In the genomic region with DNA sequence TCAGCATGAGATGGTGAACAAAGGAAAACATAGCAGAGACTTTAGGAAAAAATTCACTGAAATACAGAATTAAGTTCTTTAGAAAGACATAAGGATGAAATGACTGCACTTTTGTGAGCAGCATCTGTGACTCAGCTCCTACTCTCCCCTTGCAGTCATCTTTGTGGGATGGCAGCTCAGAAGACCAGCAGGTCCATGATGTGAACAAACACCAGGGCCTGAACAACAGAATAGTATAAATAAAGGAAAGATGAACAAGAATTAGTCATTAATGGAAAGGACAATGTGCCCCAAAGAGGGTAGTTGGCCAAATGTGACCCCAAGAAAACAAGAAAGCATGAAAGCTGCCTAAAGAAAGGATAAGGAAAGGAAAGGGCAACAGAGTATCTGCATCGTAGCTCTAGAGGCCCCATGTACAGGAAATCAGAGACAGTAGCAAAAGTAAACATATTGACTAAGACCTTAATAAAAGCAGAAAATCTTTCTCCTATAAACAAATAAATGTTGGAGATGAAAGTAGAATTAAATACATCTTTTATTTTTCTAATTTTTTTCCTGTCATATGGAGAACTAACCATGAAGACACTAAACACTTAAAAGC, we compare ENCODE assay signal across 14 cellular contexts.
DNase-seq lines count a peak whose midpoint lies in the region; TF ChIP-seq lines count a peak whose summit lies in the region.
"Had no signal": no experiment of that assay in that cellular context is flagged by ENCODE, and none has a peak within 500 bp of the region (broad histone marks: within the 10 kb centered on the region; RNA-seq: fewer than 3 reads in every experiment).

No MANE protein-coding gene starts in this region.

- no peaks in the 10 kb centered on the region for H3K27me3 ChIP-seq in MG63
- H3K27me3 ChIP-seq in mesenchymal stem cell (ENCODE audit: control insufficient read depth in 1 of 2, insufficient read depth in 1 of 2, low read length in 2 of 2), result no peaks in the 10 kb centered on the region
- H3K27me3 ChIP-seq: SJCRH30, suprapubic skin had no signal

- no peak overlapping the region for H2BK12ac ChIP-seq in mesenchymal stem cell (ENCODE audit: low read length in 2 of 2)

- DNase-seq in activated naive CD4-positive, alpha-beta T cell treated with anti-CD3 and anti-CD28 coated beads for 36 hours, result peak; percentile 38
- DNase-seq in activated naive CD4-positive, alpha-beta T cell treated with anti-CD3 and anti-CD28 coated beads, Interleukin-2, amount 10 ng/mL, durations not matched to agents 7 days and 5 days, result no peak
- peak; percentile 23 for DNase-seq in MG63
- DNase-seq in astrocyte of the spinal cord (ENCODE audit: low read depth, low spot score), result peak; percentile 36
- peak; percentile 55 for DNase-seq in mesenchymal stem cell
- no peak for DNase-seq in NCI-H146 treated with DMSO at 0.1 percent for 48 hours (lab: John Stamatoyannopoulos, UW; ENCODE audit: unreplicated experiment)
- DNase-seq in stimulated activated CD8-positive, alpha-beta memory T cell treated with anti-CD3 and anti-CD28 coated beads, Interleukin-4, amount 100 ng/mL, for 48 hours, result no peak
- no peak for DNase-seq in NCI-H526 treated with DMSO at 0.1 percent for 48 hours (lab: John Stamatoyannopoulos, UW)
- DNase-seq: activated CD8-positive, alpha-beta memory T cell treated with anti-CD3 and anti-CD28 coated beads, Interleukin-2, amount 50 U/mL, for 48 hours; effector CD4-positive, alpha-beta T cell; NCI-H1092 treated with DMSO at 0.1 percent for 48 hours; SJCRH30; small intestine had no signal

- H2BK120ac ChIP-seq in mesenchymal stem cell (ENCODE audit: low read depth, low read length), result no peak overlapping the region

- H3K4me2 ChIP-seq in mesenchymal stem cell (ENCODE audit: low read length, poor library complexity, severe bottlenecking), result no peak overlapping the region

- H3K9me3 Mint-ChIP-seq in activated naive CD4-positive, alpha-beta T cell treated with anti-CD3 and anti-CD28 coated beads for 36 hours, result no peaks in the 10 kb centered on the region
- peaks cover 2% of the 10 kb centered on the region for H3K9me3 Mint-ChIP-seq in activated naive CD4-positive, alpha-beta T cell treated with anti-CD3 and anti-CD28 coated beads, Interleukin-2, amount 10 ng/mL, durations not matched to agents 7 days and 5 days

- H3K23ac ChIP-seq in mesenchymal stem cell (ENCODE audit: low read length in 2 of 2), result no peak overlapping the region

- H2BK15ac ChIP-seq in mesenchymal stem cell (ENCODE audit: low read depth, poor library complexity, severe bottlenecking), result no peak overlapping the region

- intact Hi-C loops in activated naive CD4-positive, alpha-beta T cell treated with anti-CD3 and anti-CD28 coated beads for 36 hours (cut with micrococcal nuclease), result loop anchor here (2.0 kb wide), 1 partner anchor 129 kb away; no protein-coding TSS in a partner anchor

- H2AFZ ChIP-seq in mesenchymal stem cell (ENCODE audit: low read depth, low read length), result no peak overlapping the region

- H3K4me1 Mint-ChIP-seq in activated naive CD4-positive, alpha-beta T cell treated with anti-CD3 and anti-CD28 coated beads for 36 hours (ENCODE audit: low read depth), result peaks cover 43% of the 10 kb centered on the region
- H3K4me1 Mint-ChIP-seq in activated naive CD4-positive, alpha-beta T cell treated with anti-CD3 and anti-CD28 coated beads, Interleukin-2, amount 10 ng/mL, durations not matched to agents 7 days and 5 days, result peaks cover 9% of the 10 kb centered on the region

- in situ Hi-C loops in astrocyte of the spinal cord (cut with HindIII; ENCODE audit: low sequenced_read_pairs), result no loop called here

- no peak overlapping the region for H3K4ac ChIP-seq in mesenchymal stem cell (ENCODE audit: low read depth in 1 of 2, low read length in 2 of 2)

- no peaks in the 10 kb centered on the region for H3K27me3 Mint-ChIP-seq in activated naive CD4-positive, alpha-beta T cell treated with anti-CD3 and anti-CD28 coated beads for 36 hours (ENCODE audit: low read depth)
- H3K27me3 Mint-ChIP-seq in activated naive CD4-positive, alpha-beta T cell treated with anti-CD3 and anti-CD28 coated beads, Interleukin-2, amount 10 ng/mL, durations not matched to agents 7 days and 5 days, result no peaks in the 10 kb centered on the region

- H3K36me3 Mint-ChIP-seq in activated naive CD4-positive, alpha-beta T cell treated with anti-CD3 and anti-CD28 coated beads for 36 hours (ENCODE audit: low read depth), result peaks cover 6% of the 10 kb centered on the region
- H3K36me3 Mint-ChIP-seq in activated naive CD4-positive, alpha-beta T cell treated with anti-CD3 and anti-CD28 coated beads, Interleukin-2, amount 10 ng/mL, durations not matched to agents 7 days and 5 days, result no peaks in the 10 kb centered on the region

- H4K91ac ChIP-seq in mesenchymal stem cell (ENCODE audit: low read length), result no peak overlapping the region

- WGBS in mesenchymal stem cell, result no CpG with 5 or more reads among the region's 1 CpG

- H3K36me3 ChIP-seq in MG63 (no peaks in the 10 kb centered on the region), mesenchymal stem cell (ENCODE audit: control insufficient read depth in 1 of 2, insufficient read depth in 2 of 2, low read depth in 1 of 2, low read length in 2 of 2) (no peaks in the 10 kb centered on the region)
- H3K36me3 ChIP-seq: SJCRH30, suprapubic skin had no signal

- H3K14ac ChIP-seq in mesenchymal stem cell (ENCODE audit: low read length in 2 of 2), result no peak overlapping the region

- CTCF ChIA-PET in activated naive CD4-positive, alpha-beta T cell treated with anti-CD3 and anti-CD28 coated beads for 36 hours (lab: Charles Lee), result interaction anchor here (1.0 kb wide), 1 partner anchor 17 kb away, joined by 3 read pairs; no protein-coding TSS in a partner anchor
- CTCF ChIA-PET in activated naive CD4-positive, alpha-beta T cell treated with anti-CD3 and anti-CD28 coated beads, Interleukin-2, amount 10 ng/mL, durations not matched to agents 7 days and 5 days (lab: Charles Lee), result no interaction called here

- H3K27ac ChIP-seq in mesenchymal stem cell (ENCODE audit: low read length, poor library complexity, severe bottlenecking), result no peak overlapping the region
- H3K27ac ChIP-seq: SJCRH30, suprapubic skin had no signal

- H3K79me1 ChIP-seq in mesenchymal stem cell (replicated peaks; ENCODE audit: low read length, poor library complexity, severe bottlenecking), result peaks cover 4% of the 10 kb centered on the region

- no peaks in the 10 kb centered on the region for H3K4me1 ChIP-seq in mesenchymal stem cell (ENCODE audit: control insufficient read depth, insufficient read depth, low read depth, low read length)
- H3K4me1 ChIP-seq: SJCRH30, suprapubic skin had no signal

- H3K4me3 ChIP-seq in MG63 (no peak overlapping the region), astrocyte of the spinal cord (ENCODE audit: low read depth, low read length) (no peak overlapping the region), mesenchymal stem cell (ENCODE audit: insufficient read depth in 1 of 2, low read depth in 1 of 2, low read length in 2 of 2) (no peak overlapping the region)
- H3K4me3 ChIP-seq: SJCRH30, suprapubic skin had no signal

- no peak for TF ChIP-seq CTCF in astrocyte of the spinal cord (IDR thresholded peaks at IDR 0.05; ENCODE audit: low read depth, low read length)

- H3K9me3 ChIP-seq in MG63 (no peaks in the 10 kb centered on the region), mesenchymal stem cell (ENCODE audit: control insufficient read depth, low read length) (no peaks in the 10 kb centered on the region)
- H3K9me3 ChIP-seq: suprapubic skin had no signal

- no peak overlapping the region for H2AK5ac ChIP-seq in mesenchymal stem cell (ENCODE audit: low read length, severe bottlenecking)

- no peak overlapping the region for H3K4me3 Mint-ChIP-seq in activated naive CD4-positive, alpha-beta T cell treated with anti-CD3 and anti-CD28 coated beads for 36 hours
- no peak overlapping the region for H3K4me3 Mint-ChIP-seq in activated naive CD4-positive, alpha-beta T cell treated with anti-CD3 and anti-CD28 coated beads, Interleukin-2, amount 10 ng/mL, durations not matched to agents 7 days and 5 days

- no peak overlapping the region for H3K9ac ChIP-seq in mesenchymal stem cell (ENCODE audit: low read length)

- peak overlapping the region; percentile 61 for H3K27ac Mint-ChIP-seq in activated naive CD4-positive, alpha-beta T cell treated with anti-CD3 and anti-CD28 coated beads for 36 hours
- H3K27ac Mint-ChIP-seq in activated naive CD4-positive, alpha-beta T cell treated with anti-CD3 and anti-CD28 coated beads, Interleukin-2, amount 10 ng/mL, durations not matched to agents 7 days and 5 days, result no peak overlapping the region

- no peak overlapping the region for H4K8ac ChIP-seq in mesenchymal stem cell (ENCODE audit: low read length)

- H2BK5ac ChIP-seq in mesenchymal stem cell (ENCODE audit: low read depth, low read length, poor library complexity, severe bottlenecking), result no peak overlapping the region

- no peak overlapping the region for H3K18ac ChIP-seq in mesenchymal stem cell (ENCODE audit: low read depth in 1 of 2, low read length in 2 of 2)

Comparison
In these comparisons a context has a peak if more than half of its experiments do, and no peak if none do; other contexts are left out.
1. DNase-seq: peak in activated naive CD4-positive, alpha-beta T cell treated with anti-CD3 and anti-CD28 coated beads for 36 hours (single experiment), MG63 (single experiment), astrocyte of the spinal cord (single experiment) and mesenchymal stem cell (single experiment); none in activated naive CD4-positive, alpha-beta T cell treated with anti-CD3 and anti-CD28 coated beads, Interleukin-2, amount 10 ng/mL, durations not matched to agents 7 days and 5 days (single experiment), NCI-H146 treated with DMSO at 0.1 percent for 48 hours (single experiment), stimulated activated CD8-positive, alpha-beta memory T cell treated with anti-CD3 and anti-CD28 coated beads, Interleukin-4, amount 100 ng/mL, for 48 hours (single experiment) and NCI-H526 treated with DMSO at 0.1 percent for 48 hours (single experiment).